8 cellular contexts compared by ENCODE assay signal in genomic region chr15:94576889-94577533, GRCh38.
A peak's percentile ranks its signal among the peaks of the same experiment; 100 is the strongest.
DNase-seq lines count a peak whose midpoint lies in the region; ATAC-seq and TF ChIP-seq lines count a peak whose summit lies in the region.

No MANE protein-coding gene starts in this region.

- H3K36me3 ChIP-seq in BJ (ENCODE audit: control insufficient read depth, insufficient read depth, low read length): no peaks in the 10 kb centered on the region
- no peaks in the 10 kb centered on the region for H3K36me3 ChIP-seq in ascending aorta

- H3K27me3 ChIP-seq in BJ (ENCODE audit: control insufficient read depth, insufficient read depth, low read length) (no peaks in the 10 kb centered on the region), ascending aorta (no peaks in the 10 kb centered on the region)

- POLR2A ChIA-PET in BJ (lab: Charles Lee): no interaction called here

- intact Hi-C loops in ascending aorta (cut with DNase I): no loop called here

- no peak overlapping the region for H3K27ac ChIP-seq in ascending aorta

- no peaks in the 10 kb centered on the region for H3K4me1 ChIP-seq in ascending aorta

- no peaks in the 10 kb centered on the region for H3K9me3 ChIP-seq in ascending aorta

- TF ChIP-seq CTCF in BJ (IDR thresholded peaks at IDR 0.05; ENCODE audit: insufficient read depth, low read depth, low read length) (peak; percentile 35), ascending aorta (IDR thresholded peaks at IDR 0.05) (peak in 2 of 3 experiments; percentile 24 to 46)

- no peak for DNase-seq in BJ (ENCODE audit: low read depth)
- DNase-seq in NOMO-1 treated with dmso at 0.1 percent for 144 hours (lab: John Stamatoyannopoulos, UW; ENCODE audit: unreplicated experiment): peak; percentile 12
- DNase-seq in ascending aorta (ENCODE audit: low spot score in 2 of 2): no peak
- peak; percentile 27 to 39 for DNase-seq in lung microvascular endothelial cell (ENCODE audit: low read depth in 2 of 2)
- no peak for DNase-seq in activated CD4-positive, CD25-positive, alpha-beta regulatory T cell treated with anti-CD3 and anti-CD28 coated beads, Interleukin-2, amount 50 U/mL, for 72 hours

- CTCF ChIA-PET in BJ (lab: Yijun Ruan, JAX): interaction anchor here (1.2 kb wide), 1 partner anchor 10 kb away, joined by 3 read pairs; no protein-coding TSS in a partner anchor

- peak; percentile 81 for ATAC-seq in GM18498 (IDR thresholded peaks at IDR 0.05; ENCODE audit: unreplicated experiment)
- peak; percentile 83 for ATAC-seq in HG02870 (IDR thresholded peaks at IDR 0.05; ENCODE audit: unreplicated experiment)
- ATAC-seq in activated CD4-positive, CD25-positive, alpha-beta regulatory T cell treated with anti-CD3 and anti-CD28 coated beads, Interleukin-2, amount 50 U/mL, for 24 hours: no peak

- H3K4me3 ChIP-seq in BJ (ENCODE audit: low read depth, low read length): no peak overlapping the region
- no peak overlapping the region for H3K4me3 ChIP-seq in ascending aorta

Comparison
In these comparisons a context has a peak if more than half of its experiments do, and no peak if none do; other contexts are left out.
1. DNase-seq: peak in NOMO-1 treated with dmso at 0.1 percent for 144 hours (single experiment) and lung microvascular endothelial cell (2 of 2); none in BJ (single experiment), ascending aorta (0 of 2) and activated CD4-positive, CD25-positive, alpha-beta regulatory T cell treated with anti-CD3 and anti-CD28 coated beads, Interleukin-2, amount 50 U/mL, for 72 hours (single experiment).
2. ATAC-seq: peak in GM18498 (single experiment) and HG02870 (single experiment); none in activated CD4-positive, CD25-positive, alpha-beta regulatory T cell treated with anti-CD3 and anti-CD28 coated beads, Interleukin-2, amount 50 U/mL, for 24 hours (0 of 2).